In the genomic region with DNA sequence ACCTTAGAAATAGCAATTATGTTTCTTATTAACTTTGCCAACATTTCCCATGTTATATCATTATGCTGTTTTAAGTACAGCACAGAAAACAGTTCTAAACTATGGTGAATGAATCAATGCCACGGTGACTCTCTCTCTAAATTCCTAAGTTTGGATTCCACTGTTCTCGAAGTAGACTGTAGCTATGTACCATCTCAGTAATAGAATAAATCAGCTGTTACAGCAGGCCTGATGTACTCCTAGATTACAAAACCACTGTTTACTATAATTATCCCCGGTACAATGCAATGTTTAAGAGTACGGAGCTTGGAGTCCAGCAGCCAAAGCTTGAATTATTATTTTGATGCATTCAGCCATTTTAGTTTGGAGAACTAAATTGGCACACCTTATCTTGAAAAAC, we compare ENCODE assay signal across 30 cellular contexts.
"Had no signal": no experiment of that assay in that cellular context is flagged by ENCODE, and none has a peak within 500 bp of the region (broad histone marks: within the 10 kb centered on the region; RNA-seq: fewer than 3 reads in every experiment).

No MANE protein-coding gene starts in this region.

- DNase-seq: activated CD4-positive, alpha-beta T cell treated with anti-CD3 and anti-CD28 coated beads for 48 hours; activated CD4-positive, alpha-beta T cell treated with anti-CD3 and anti-CD28 coated beads, Interleukin-2, amount 50 U/mL, for 4 hours; activated CD8-positive, alpha-beta memory T cell treated with anti-CD3 and anti-CD28 coated beads, Interleukin-2, amount 10 ng/mL, durations not matched to agents 7 days and 5 days; activated CD8-positive, alpha-beta T cell treated with anti-CD3 and anti-CD28 coated beads, Interleukin-2, amount 10 ng/mL, durations not matched to agents 7 days and 5 days; activated effector memory CD4-positive, alpha-beta T cell treated with Interleukin-2 at 50 U/mL for 16 hours; activated naive CD4-positive, alpha-beta T cell; activated T-cell treated with anti-CD3 and anti-CD28 coated beads, Interleukin-2, amount 50 U/mL, for 24 hours; amygdala; central memory CD4-positive, alpha-beta T cell; MG63; MV-4-11; NCI-H1092 treated with DMSO at 0.1 percent for 48 hours; NCI-H1436 treated with DMSO at 0.1 percent for 48 hours; NCI-H1930; NCI-H2171; NCI-H345; NCI-H510A; NCI-H526 treated with DMSO at 0.1 percent for 48 hours; NK-92 treated with Interleukin-12 subunit alpha and Interleukin-12 subunit beta, amount 100 ng/mL, for 24 hours; OCI-M1; RPMI8226; SW 1271 had no signal

- H3K27ac ChIP-seq: breast epithelium, KMS-11, SK-N-MC had no signal

- H3K27me3 Mint-ChIP-seq: activated CD8-positive, alpha-beta memory T cell treated with anti-CD3 and anti-CD28 coated beads, Interleukin-2, amount 10 ng/mL, durations not matched to agents 7 days and 5 days; activated naive CD4-positive, alpha-beta T cell treated with anti-CD3 and anti-CD28 coated beads, Interleukin-2, amount 50 U/mL, for 24 hours; activated T-cell treated with anti-CD3 and anti-CD28 coated beads, Interleukin-2, amount 50 U/mL, for 24 hours had no signal

- ATAC-seq: activated CD4-positive, CD25-positive, alpha-beta regulatory T cell treated with anti-CD3 and anti-CD28 coated beads, Interleukin-2, amount 50 U/mL, for 24 hours; activated CD8-positive, alpha-beta memory T cell treated with anti-CD3 and anti-CD28 coated beads, Interleukin-2, amount 10 ng/mL, durations not matched to agents 7 days and 5 days; activated CD8-positive, alpha-beta T cell treated with anti-CD3 and anti-CD28 coated beads, Interleukin-2, amount 10 ng/mL, durations not matched to agents 7 days and 5 days; Panc1; Right ventricle myocardium inferior had no signal

- H3K4me1 Mint-ChIP-seq: activated CD8-positive, alpha-beta memory T cell treated with anti-CD3 and anti-CD28 coated beads, Interleukin-2, amount 10 ng/mL, durations not matched to agents 7 days and 5 days; activated naive CD4-positive, alpha-beta T cell treated with anti-CD3 and anti-CD28 coated beads, Interleukin-2, amount 50 U/mL, for 24 hours had no signal

- H3K4me3 Mint-ChIP-seq: activated CD8-positive, alpha-beta memory T cell treated with anti-CD3 and anti-CD28 coated beads, Interleukin-2, amount 10 ng/mL, durations not matched to agents 7 days and 5 days; activated CD8-positive, alpha-beta T cell treated with anti-CD3 and anti-CD28 coated beads, Interleukin-2, amount 10 ng/mL, durations not matched to agents 7 days and 5 days; activated naive CD4-positive, alpha-beta T cell treated with anti-CD3 and anti-CD28 coated beads, Interleukin-2, amount 50 U/mL, for 24 hours; activated T-cell treated with anti-CD3 and anti-CD28 coated beads, Interleukin-2, amount 50 U/mL, for 24 hours; activated T-helper 1 cell treated with anti-CD3 and anti-CD28 coated beads, Interleukin-12 subunit alpha, Interleukin-12 subunit beta, Interleukin-2, Interleukin-4 antibody, amounts not matched to agents 30 ng/mL and 10 ng/mL and 1 ng/mL, durations not matched to agents 14 hours and 24 hours and 36 hours had no signal

- H3K9me3 Mint-ChIP-seq: activated T-cell treated with anti-CD3 and anti-CD28 coated beads, Interleukin-2, amount 50 U/mL, for 24 hours; activated T-helper 1 cell treated with anti-CD3 and anti-CD28 coated beads, Interleukin-12 subunit alpha, Interleukin-12 subunit beta, Interleukin-2, Interleukin-4 antibody, amounts not matched to agents 30 ng/mL and 10 ng/mL and 1 ng/mL, durations not matched to agents 14 hours and 24 hours and 36 hours had no signal

- H3K9me3 ChIP-seq: breast epithelium, MG63 had no signal

- H3K4me2 ChIP-seq: KMS-11 had no signal

- H3K4me1 ChIP-seq: breast epithelium had no signal

- H3K36me3 ChIP-seq: breast epithelium, MG63 had no signal

- H3K27ac Mint-ChIP-seq: activated CD8-positive, alpha-beta memory T cell treated with anti-CD3 and anti-CD28 coated beads, Interleukin-2, amount 10 ng/mL, durations not matched to agents 7 days and 5 days; activated CD8-positive, alpha-beta T cell treated with anti-CD3 and anti-CD28 coated beads, Interleukin-2, amount 10 ng/mL, durations not matched to agents 7 days and 5 days; activated naive CD4-positive, alpha-beta T cell treated with anti-CD3 and anti-CD28 coated beads, Interleukin-2, amount 50 U/mL, for 24 hours; activated T-cell treated with anti-CD3 and anti-CD28 coated beads, Interleukin-2, amount 50 U/mL, for 24 hours; activated T-helper 1 cell treated with anti-CD3 and anti-CD28 coated beads, Interleukin-12 subunit alpha, Interleukin-12 subunit beta, Interleukin-2, Interleukin-4 antibody, amounts not matched to agents 30 ng/mL and 10 ng/mL and 1 ng/mL, durations not matched to agents 14 hours and 24 hours and 36 hours had no signal

- H3K9ac ChIP-seq: KMS-11 had no signal

- H3K4me3 ChIP-seq: breast epithelium, MG63, SK-N-MC had no signal

- H3K27me3 ChIP-seq: breast epithelium, MG63 had no signal

- H3K36me3 Mint-ChIP-seq: activated CD8-positive, alpha-beta memory T cell treated with anti-CD3 and anti-CD28 coated beads, Interleukin-2, amount 10 ng/mL, durations not matched to agents 7 days and 5 days; activated naive CD4-positive, alpha-beta T cell treated with anti-CD3 and anti-CD28 coated beads, Interleukin-2, amount 50 U/mL, for 24 hours had no signal
